Comparison of ENCODE assay signal across 9 cellular contexts in the genomic region with DNA sequence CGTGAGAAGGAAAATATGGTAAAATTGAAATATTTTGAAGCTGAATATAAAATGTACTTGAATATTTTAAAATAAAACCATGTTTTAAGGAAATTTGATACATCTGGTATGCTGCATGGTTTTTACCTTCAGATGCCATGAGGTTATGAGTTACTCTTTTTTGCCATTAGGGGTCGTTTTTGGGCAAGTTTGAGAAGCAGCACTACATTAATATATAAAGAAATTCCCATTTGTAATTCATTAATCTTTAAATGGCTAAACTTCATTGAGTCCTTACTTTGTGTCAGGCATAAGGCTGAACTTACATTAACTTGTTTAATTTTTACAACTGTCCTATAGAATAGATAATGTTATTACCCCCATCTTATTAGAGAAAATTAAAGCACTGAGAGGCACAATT.
DNase-seq lines count a peak whose midpoint lies in the region; ATAC-seq, FAIRE-seq and TF ChIP-seq lines count a peak whose summit lies in the region.
"Had no signal": no experiment of that assay in that cellular context is flagged by ENCODE, and none has a peak within 500 bp of the region (broad histone marks: within the 10 kb centered on the region; RNA-seq: fewer than 3 reads in every experiment).

No MANE protein-coding gene starts in this region.

- POLR2A ChIA-PET in A549 (lab: Yijun Ruan, JAX), result no interaction called here

- peak; percentile 56 to 69; a peak in 3 of 6 replicates for ATAC-seq in A549

- H3K4me1 ChIP-seq in A549 (0 out of 3 replicates have a peak, but pooled peaks cover 3% of the 10 kb centered on the region), transverse colon (no peaks in the 10 kb centered on the region)

- H3K27me3 Mint-ChIP-seq in immature natural killer cell (ENCODE audit: low read depth in 3 of 3), result peaks cover 0 to 2% (median 0%) of the 10 kb centered on the region in 3 donors

- no peak overlapping the region for H3K27ac ChIP-seq in A549
- H3K27ac ChIP-seq in transverse colon, result no peak overlapping the region

- H3K27me3 ChIP-seq in transverse colon, result no peaks in the 10 kb centered on the region

- intact Hi-C loops in transverse colon (cut with DNase I; ENCODE audit: low total_unique reads), result no loop called here

- no peaks in the 10 kb centered on the region for H3K36me3 Mint-ChIP-seq in immature natural killer cell

- FAIRE-seq in A549 (lab: Jason Lieb, UNC), result no peak

- H3K4me3 Mint-ChIP-seq in immature natural killer cell, result no peak overlapping the region

- TF ChIP-seq POLR2A in A549 (IDR thresholded peaks at IDR 0.05; ENCODE audit: low read length) (no peak), transverse colon (IDR thresholded peaks at IDR 0.05) (no peak)

- in situ Hi-C loops in transverse colon (cut with MboI; ENCODE audit: low pct_ligation_motif_present in 1 of 4, low pct_unique_long_range_greater_than_20kb in 1 of 4, low sequenced_read_pairs in 3 of 4), result no loop called here

- TF ChIP-seq CTCF in A549 (IDR thresholded peaks at IDR 0.05) (peak; percentile 58), GM12874 (IDR thresholded peaks at IDR 0.05; ENCODE audit: insufficient read depth, low read depth, low read length) (peak; percentile 14; the same call in 1 of the 2 replicates), transverse colon (IDR thresholded peaks at IDR 0.05) (peak in 2 of 5 experiments; percentile 9 to 14)

- H3K36me3 ChIP-seq in transverse colon, result no peaks in the 10 kb centered on the region

- CTCF ChIA-PET in A549 (lab: Yijun Ruan, JAX), result interaction anchor here (0.7 to 2.6 kb wide), 3 partner anchors 8 to 82 kb away, joined by 3 to 12 read pairs (median 5); no protein-coding TSS in a partner anchor

- no peaks in the 10 kb centered on the region for H3K9me3 ChIP-seq in A549
- H3K9me3 ChIP-seq in transverse colon, result no peaks in the 10 kb centered on the region

- H3K4me1 Mint-ChIP-seq in immature natural killer cell, result peaks cover 34 to 37% of the 10 kb centered on the region in 2 donors

- 3% methylated on average over 2 of the region's 2 CpGs for WGBS in A549 (ENCODE audit: missing lambda C conversion rate)
- WGBS in transverse colon (ENCODE audit: low coverage in 1 of 2), 2 donors, result 50 to 55% methylated on average over 2 of the region's 2 CpGs

- no peak for TF ChIP-seq EP300 in A549 (IDR thresholded peaks at IDR 0.05)
- TF ChIP-seq EP300 in transverse colon (IDR thresholded peaks at IDR 0.05; ENCODE audit: low read depth), result no peak

- no peaks in the 10 kb centered on the region for H3K9me3 Mint-ChIP-seq in immature natural killer cell

- H3K4me2 ChIP-seq in A549, result no peak overlapping the region

- peak; percentile 53 to 54; a peak in 4 of 5 replicates for TF ChIP-seq RAD21 in A549 (conservative IDR thresholded peaks at IDR 0.05 in 1 of 2, IDR thresholded peaks at IDR 0.05 in 1 of 2)

- H3K4me3 ChIP-seq in A549 (no peak overlapping the region), transverse colon (no peak overlapping the region)

- no peak overlapping the region for H3K27ac Mint-ChIP-seq in immature natural killer cell

- peak; percentile 15 for DNase-seq in A549 (ENCODE audit: low read depth in 1 of 2, low spot score in 1 of 2)
- peak; percentile 98 for DNase-seq in OCI-M1 (lab: John Stamatoyannopoulos, UW)
- DNase-seq in fibroblast of peridontal ligament (ENCODE audit: extremely low read depth), result peak; percentile 59
- DNase-seq in C1 segment of cervical spinal cord (lab: John Stamatoyannopoulos, UW), result no peak
- no peak for DNase-seq in anterior cingulate cortex (lab: John Stamatoyannopoulos, UW)
- DNase-seq in transverse colon, result no peak
- DNase-seq in immature natural killer cell, result no peak
- DNase-seq: activated CD8-positive, alpha-beta memory T cell treated with anti-CD3 and anti-CD28 coated beads, Interleukin-2, amount 50 U/mL, for 4 hours had no signal

TF ChIP-seq in A549, 52 proteins besides CTCF, POLR2A, EP300 and RAD21:
- TF ChIP-seq SMC3 (IDR thresholded peaks at IDR 0.05) (peak; percentile 27; the same call in 1 of the 3 replicates), EHF (CRISPR knock-in tag; IDR thresholded peaks at IDR 0.05) (no peak), JUN (IDR thresholded peaks at IDR 0.05) (no peak), RNF2 (IDR thresholded peaks at IDR 0.05; ENCODE audit: borderline replicate concordance, low read depth) (no peak), MYC (IDR thresholded peaks at IDR 0.05; ENCODE audit: borderline replicate concordance, low read length) (no peak)
- TF ChIP-seq, protein P1, sequence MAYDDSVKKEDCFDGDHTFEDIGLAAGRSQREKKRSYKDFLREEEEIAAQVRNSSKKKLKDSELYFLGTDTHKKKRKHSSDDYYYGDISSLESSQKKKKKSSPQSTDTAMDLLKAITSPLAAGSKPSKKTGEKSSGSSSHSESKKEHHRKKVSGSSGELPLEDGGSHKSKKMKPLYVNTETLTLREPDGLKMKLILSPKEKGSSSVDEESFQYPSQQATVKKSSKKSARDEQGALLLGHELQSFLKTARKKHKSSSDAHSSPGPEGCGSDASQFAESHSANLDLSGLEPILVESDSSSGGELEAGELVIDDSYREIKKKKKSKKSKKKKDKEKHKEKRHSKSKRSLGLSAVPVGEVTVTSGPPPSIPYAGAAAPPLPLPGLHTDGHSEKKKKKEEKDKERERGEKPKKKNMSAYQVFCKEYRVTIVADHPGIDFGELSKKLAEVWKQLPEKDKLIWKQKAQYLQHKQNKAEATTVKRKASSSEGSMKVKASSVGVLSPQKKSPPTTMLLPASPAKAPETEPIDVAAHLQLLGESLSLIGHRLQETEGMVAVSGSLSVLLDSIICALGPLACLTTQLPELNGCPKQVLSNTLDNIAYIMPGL (CRISPR knock-in tag; IDR thresholded peaks at IDR 0.05; ENCODE audit: borderline replicate concordance), result no peak
- TF ChIP-seq, protein P2, sequence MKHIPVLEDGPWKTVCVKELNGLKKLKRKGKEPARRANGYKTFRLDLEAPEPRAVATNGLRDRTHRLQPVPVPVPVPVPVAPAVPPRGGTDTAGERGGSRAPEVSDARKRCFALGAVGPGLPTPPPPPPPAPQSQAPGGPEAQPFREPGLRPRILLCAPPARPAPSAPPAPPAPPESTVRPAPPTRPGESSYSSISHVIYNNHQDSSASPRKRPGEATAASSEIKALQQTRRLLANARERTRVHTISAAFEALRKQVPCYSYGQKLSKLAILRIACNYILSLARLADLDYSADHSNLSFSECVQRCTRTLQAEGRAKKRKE (CRISPR knock-in tag; IDR thresholded peaks at IDR 0.05; ENCODE audit: low read depth), result no peak
- TF ChIP-seq, protein P3, sequence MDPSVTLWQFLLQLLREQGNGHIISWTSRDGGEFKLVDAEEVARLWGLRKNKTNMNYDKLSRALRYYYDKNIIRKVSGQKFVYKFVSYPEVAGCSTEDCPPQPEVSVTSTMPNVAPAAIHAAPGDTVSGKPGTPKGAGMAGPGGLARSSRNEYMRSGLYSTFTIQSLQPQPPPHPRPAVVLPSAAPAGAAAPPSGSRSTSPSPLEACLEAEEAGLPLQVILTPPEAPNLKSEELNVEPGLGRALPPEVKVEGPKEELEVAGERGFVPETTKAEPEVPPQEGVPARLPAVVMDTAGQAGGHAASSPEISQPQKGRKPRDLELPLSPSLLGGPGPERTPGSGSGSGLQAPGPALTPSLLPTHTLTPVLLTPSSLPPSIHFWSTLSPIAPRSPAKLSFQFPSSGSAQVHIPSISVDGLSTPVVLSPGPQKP (IDR thresholded peaks at IDR 0.05; ENCODE audit: low read depth, low read length), result no peak

Comparison
In these comparisons a context has a peak if more than half of its experiments do, and no peak if none do; other contexts are left out.
1. DNase-seq: peak in A549 (2 of 2), OCI-M1 (single experiment) and fibroblast of peridontal ligament (single experiment); none in C1 segment of cervical spinal cord (0 of 14), anterior cingulate cortex (0 of 58), transverse colon (single experiment) and immature natural killer cell (0 of 3).